In the genomic region with DNA sequence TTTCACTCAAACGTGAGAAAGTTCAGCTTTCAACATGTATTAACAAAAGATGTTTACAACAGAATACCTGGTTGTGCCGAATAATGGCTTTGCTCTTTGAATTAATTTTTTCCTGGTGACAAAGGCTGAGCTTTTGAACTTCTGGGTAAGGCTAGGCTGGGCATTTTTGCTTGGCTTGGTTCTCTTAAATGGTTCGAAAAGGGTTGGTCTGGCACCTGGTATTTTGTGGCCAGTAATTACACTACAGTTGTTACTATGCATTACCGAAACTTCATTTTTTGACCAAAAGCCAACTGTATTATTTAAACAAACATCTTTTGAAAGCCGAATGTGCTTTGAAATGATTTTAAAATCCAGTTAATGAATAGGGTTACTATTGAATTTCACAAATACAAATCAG, we compare ENCODE assay signal across 20 cellular contexts.
"Had no signal": no experiment of that assay in that cellular context is flagged by ENCODE, and none has a peak within 500 bp of the region (broad histone marks: within the 10 kb centered on the region; RNA-seq: fewer than 3 reads in every experiment).

No MANE protein-coding gene starts in this region.

- H3K9me3 ChIP-seq: left ventricle myocardium inferior, lower lobe of right lung, ovary, right atrium auricular region, sigmoid colon, stomach, thoracic aorta, transverse colon had no signal

- H3K27ac ChIP-seq: dorsolateral prefrontal cortex, foreskin keratinocyte, lower lobe of right lung, neural progenitor cell, ovary, sigmoid colon, skin epidermis, stomach, transverse colon had no signal

- H3K4me1 ChIP-seq: foreskin keratinocyte, lower lobe of right lung had no signal

- H3K27me3 ChIP-seq: dorsolateral prefrontal cortex, foreskin keratinocyte, neural progenitor cell, ovary, right atrium auricular region, sigmoid colon, stomach, transverse colon had no signal

- H3K36me3 ChIP-seq: neural progenitor cell, ovary, right atrium auricular region, sigmoid colon, stomach, thoracic aorta, transverse colon had no signal

- DNase-seq: cortex of kidney; dorsolateral prefrontal cortex; effector CD8-positive, alpha-beta T cell; foreskin keratinocyte; immature natural killer cell; left ventricle myocardium inferior; lower lobe of right lung; midbrain; nucleus accumbens; ovary; sigmoid colon; stimulated activated CD4-positive, alpha-beta T cell treated with anti-CD3 and anti-CD28 coated beads, Interleukin-2, amount 100 ng/mL, for 24 hours; stimulated activated naive CD4-positive, alpha-beta T cell; stomach; substantia nigra; transverse colon had no signal

- H3K9ac ChIP-seq: neural progenitor cell had no signal

- H3K4me3 ChIP-seq: dorsolateral prefrontal cortex, left ventricle myocardium inferior, lower lobe of right lung, neural progenitor cell, ovary, right atrium auricular region, sigmoid colon, skin epidermis, stomach, thoracic aorta, transverse colon had no signal
